In genomic region chr14:24442240-24443052, GRCh38 we compare ENCODE assay signal across 8 cellular contexts. TPM values are rescaled to one million over a fixed set of nuclear protein-coding genes. Genes with fewer than 3 reads are reported as not detected.
DNase-seq lines count a peak whose midpoint lies in the region; ATAC-seq and TF ChIP-seq lines count a peak whose summit lies in the region.

SDR39U1 (minus strand) TSS chr14:24442776; CDS start chr14:24442769, 7 bp downstream.

- H3K9me2 ChIP-seq in PC-9 (ENCODE audit: insufficient read depth), result no peaks in the 10 kb centered on the region

- CTCF ChIA-PET in PC-9 (lab: Charles Lee), result interaction anchor here (0.8 to 0.9 kb wide), 2 partner anchors 110 to 200 kb away, joined by 3 read pairs; partner anchors contain the start of gene TINF2

- H3K79me2 ChIP-seq in PC-9 (ENCODE audit: low read depth), result peaks cover 15% of the 10 kb centered on the region; the same call in 1 of the 2 replicates

- H3K27ac ChIP-seq in PC-9 (peak within 1 kb of the TSS; percentile 96), mucosa of rectum (ENCODE audit: low read depth in 2 of 2, low read length in 2 of 2) (peak within 1 kb of the TSS; percentile 99)

- BruUV-seq in PC-9 (replicated peaks; lab: Mats Ljungman, UMichigan), result no TSS peak

- TF ChIP-seq CTCF in PC-9 (conservative IDR thresholded peaks at IDR 0.05), result no peak

- peak; percentile 94 for TF ChIP-seq POLR2A in erythroblast (IDR thresholded peaks at IDR 0.05; ENCODE audit: low read length)

- no peaks in the 10 kb centered on the region for H4K20me1 ChIP-seq in PC-9 (ENCODE audit: insufficient read depth)

- ATAC-seq in GM21619 (IDR thresholded peaks at IDR 0.05; ENCODE audit: unreplicated experiment), result peak; percentile 87

- H3K9ac ChIP-seq in mucosa of rectum (ENCODE audit: low read depth in 1 of 2, low read length in 2 of 2), result peak within 1 kb of the TSS; percentile 94 to 97

- POLR2A ChIA-PET in PC-9 (lab: Charles Lee; ENCODE audit: unreplicated experiment), result interaction anchor here (0.6 to 1.1 kb wide), 4 partner anchors 109 to 352 kb away, joined by 3 to 6 read pairs (median 4); no protein-coding TSS in a partner anchor

- intact Hi-C loops in PC-9 (cut with micrococcal nuclease; ENCODE audit: unreplicated experiment), result no loop called here

- H3K36me3 ChIP-seq in PC-9 (ENCODE audit: low read depth) (no peaks in the 10 kb centered on the region), mucosa of rectum (ENCODE audit: control insufficient read depth in 2 of 2, insufficient read depth in 2 of 2, low read length in 2 of 2) (peaks cover 27 to 31% of the 10 kb centered on the region in 2 donors)

- DNase-seq in DMS153 treated with DMSO at 0.1 percent for 48 hours (lab: John Stamatoyannopoulos, UW; ENCODE audit: unreplicated experiment), result peak; percentile 98
- peak; percentile 99 for DNase-seq in Jurkat, Clone E6-1 (ENCODE audit: low read depth, low spot score)
- peak; percentile 89 to 92 for DNase-seq in PC-9
- DNase-seq in activated T-cell treated with anti-CD3 and anti-CD28 coated beads, Interleukin-2, amount 50 U/mL, for 1 hour, result peak; percentile 90
- peak; percentile 99 for DNase-seq in erythroblast (lab: John Stamatoyannopoulos, UW)
- DNase-seq in stimulated activated CD8-positive, alpha-beta memory T cell treated with anti-CD3 and anti-CD28 coated beads, Interleukin-4, amount 100 ng/mL, for 48 hours, result peak; percentile 95

- H3K27me3 ChIP-seq in PC-9 (ENCODE audit: insufficient read depth, low read depth), result no peaks in the 10 kb centered on the region
- no peaks in the 10 kb centered on the region for H3K27me3 ChIP-seq in mucosa of rectum (ENCODE audit: control insufficient read depth in 2 of 2, insufficient read depth in 2 of 2, low read length in 2 of 2)

- H3K4me1 ChIP-seq in PC-9 (replicated peaks; ENCODE audit: insufficient read depth) (no peaks in the 10 kb centered on the region), mucosa of rectum (ENCODE audit: control insufficient read depth in 2 of 2, insufficient read depth in 2 of 2, low read length in 2 of 2) (peaks cover 10 to 16% of the 10 kb centered on the region in 2 donors)

- peak within 1 kb of the TSS; percentile 85 for H3K4me3 ChIP-seq in Jurkat, Clone E6-1 (ENCODE audit: low read length)
- H3K4me3 ChIP-seq in PC-9 (peak within 1 kb of the TSS; percentile 86), mucosa of rectum (ENCODE audit: low read length in 2 of 2) (peak within 1 kb of the TSS; percentile 84 to 94)

- H3K9me3 ChIP-seq in PC-9 (ENCODE audit: insufficient read depth, low read depth), result no peaks in the 10 kb centered on the region
- no peaks in the 10 kb centered on the region for H3K9me3 ChIP-seq in mucosa of rectum (ENCODE audit: control insufficient read depth in 2 of 2, low read length in 2 of 2)

- peak within 1 kb of the TSS; percentile 93 for H3K4me2 ChIP-seq in PC-9

- H2AFZ ChIP-seq in PC-9, result peak within 1 kb of the TSS; percentile 92

- H3F3A ChIP-seq in PC-9 (ENCODE audit: insufficient read depth, low read depth), result peaks cover 24% of the 10 kb centered on the region

RNA-seq across cellular contexts. Expression of gene SDR39U1, which starts in this region (rescaled TPM):
- 81.0 TPM for polyA plus RNA-seq in Jurkat, Clone E6-1 (2012; ENCODE audit: insufficient read depth, insufficient read length)
- 14.8 and 17.2 TPM in 2 replicates for total RNA-seq in PC-9 (2021)

Comparison
In these comparisons a context has a peak if more than half of its experiments do, and no peak if none do; other contexts are left out.
1. Peak in every context shown above with its lines: DNase-seq, ATAC-seq, H3K4me3 ChIP-seq and H3K27ac ChIP-seq.